In the genomic region with DNA sequence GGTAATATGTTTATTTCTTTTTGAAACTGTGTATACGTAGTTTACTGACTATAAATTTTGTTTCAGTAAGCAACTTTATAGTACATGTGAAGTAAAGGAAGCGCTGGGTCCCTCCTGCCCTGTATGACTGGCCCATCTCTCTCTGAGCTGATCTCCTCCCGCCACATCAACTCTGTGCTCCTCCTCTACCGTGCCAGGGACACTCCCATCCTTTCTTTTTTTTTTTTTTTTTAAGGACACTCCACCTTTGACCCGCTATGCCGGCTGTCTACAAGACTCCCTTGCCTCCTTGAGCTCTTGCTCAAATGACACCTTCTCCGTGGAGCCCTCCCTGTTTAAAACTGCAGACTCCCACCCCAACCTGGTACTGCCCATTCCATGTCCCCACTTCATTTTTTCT, we compare ENCODE assay signal across 15 cellular contexts. TPM values are rescaled to one million over a fixed set of nuclear protein-coding genes. Genes with fewer than 3 reads are reported as not detected.
DNase-seq lines count a peak whose midpoint lies in the region; ATAC-seq and TF ChIP-seq lines count a peak whose summit lies in the region.
"Had no signal": no experiment of that assay in that cellular context is flagged by ENCODE, and none has a peak within 500 bp of the region (broad histone marks: within the 10 kb centered on the region; RNA-seq: fewer than 3 reads in every experiment).

No MANE protein-coding gene starts in this region.

- H3K27ac ChIP-seq in KOPT-K1 (ENCODE audit: low read depth, low read length, poor library complexity, severe bottlenecking) (peak overlapping the region; percentile 36), stomach (peak overlapping the region in 3 of 5 donors; percentile 30 to 72 (median 64))
- H3K27ac ChIP-seq: heart right ventricle, KMS-11 had no signal

- DNase-seq in activated naive CD4-positive, alpha-beta T cell treated with Interleukin-2 at 50 U/mL for 16 hours: no peak
- no peak for DNase-seq in activated T-helper 2 cell treated with anti-CD3 and anti-CD28 coated beads, Interferon-gamma antibody, Interleukin-2, Interleukin-4, amounts not matched to agents 10 μg/mL and 5 μg/mL and 100 μg/mL, durations not matched to agents 14 hours and 24 hours and 36 hours (ENCODE audit: low spot score)
- DNase-seq in stomach: no peak
- DNase-seq in activated CD8-positive, alpha-beta memory T cell treated with anti-CD3 and anti-CD28 coated beads, Interleukin-2, amount 10 ng/mL, durations not matched to agents 7 days and 5 days: no peak
- DNase-seq: activated CD4-positive, alpha-beta T cell treated with anti-CD3 and anti-CD28 coated beads for 4 hours; activated CD8-positive, alpha-beta memory T cell treated with anti-CD3 and anti-CD28 coated beads, Interleukin-2, amount 50 U/mL, for 48 hours; heart right ventricle; NCI-H1694 treated with DMSO at 0.1 percent for 48 hours; right lobe of liver; uterus had no signal

- CTCF ChIA-PET in activated CD8-positive, alpha-beta memory T cell treated with anti-CD3 and anti-CD28 coated beads, Interleukin-2, amount 10 ng/mL, durations not matched to agents 7 days and 5 days (lab: Charles Lee): no interaction called here

- no peak for TF ChIP-seq CTCF in stomach (IDR thresholded peaks at IDR 0.05)

- ATAC-seq in activated CD8-positive, alpha-beta memory T cell treated with anti-CD3 and anti-CD28 coated beads, Interleukin-2, amount 10 ng/mL, durations not matched to agents 7 days and 5 days: no peak
- ATAC-seq in HG03039 (IDR thresholded peaks at IDR 0.05; ENCODE audit: unreplicated experiment): no peak
- ATAC-seq: heart right ventricle, right lobe of liver had no signal

- H3K36me3 Mint-ChIP-seq in activated naive CD4-positive, alpha-beta T cell treated with anti-CD3 and anti-CD28 coated beads, Interleukin-2, amount 50 U/mL, for 24 hours: peaks cover 10% of the 10 kb centered on the region
- peaks cover 86% of the 10 kb centered on the region for H3K36me3 Mint-ChIP-seq in activated T-helper 2 cell treated with anti-CD3 and anti-CD28 coated beads, Interferon-gamma antibody, Interleukin-2, Interleukin-4, amounts not matched to agents 10 μg/mL and 5 μg/mL and 100 μg/mL, durations not matched to agents 14 hours and 24 hours and 36 hours (ENCODE audit: low read depth)
- H3K36me3 Mint-ChIP-seq in activated CD8-positive, alpha-beta memory T cell treated with anti-CD3 and anti-CD28 coated beads, Interleukin-2, amount 10 ng/mL, durations not matched to agents 7 days and 5 days: peaks cover 34% of the 10 kb centered on the region

- H3K27ac Mint-ChIP-seq in activated naive CD4-positive, alpha-beta T cell treated with anti-CD3 and anti-CD28 coated beads, Interleukin-2, amount 50 U/mL, for 24 hours: peak overlapping the region; percentile 46
- H3K27ac Mint-ChIP-seq in activated T-helper 2 cell treated with anti-CD3 and anti-CD28 coated beads, Interferon-gamma antibody, Interleukin-2, Interleukin-4, amounts not matched to agents 10 μg/mL and 5 μg/mL and 100 μg/mL, durations not matched to agents 14 hours and 24 hours and 36 hours: peak overlapping the region; percentile 60
- no peak overlapping the region for H3K27ac Mint-ChIP-seq in activated CD8-positive, alpha-beta memory T cell treated with anti-CD3 and anti-CD28 coated beads, Interleukin-2, amount 10 ng/mL, durations not matched to agents 7 days and 5 days
- H3K27ac Mint-ChIP-seq: activated naive CD8-positive, alpha-beta T cell had no signal

- TF ChIP-seq EP300 in stomach (IDR thresholded peaks at IDR 0.05): no peak

- 66 to 84% (median 73%) methylated on average over 7 of the region's 7 CpGs for WGBS in stomach, 5 donors

- no peak overlapping the region for H3K4me3 ChIP-seq in stomach
- H3K4me3 ChIP-seq: heart right ventricle, right lobe of liver, uterus had no signal

- no peak for TF ChIP-seq POLR2A in stomach (IDR thresholded peaks at IDR 0.05)

- peaks cover 62% of the 10 kb centered on the region for H3K4me1 Mint-ChIP-seq in activated naive CD4-positive, alpha-beta T cell treated with anti-CD3 and anti-CD28 coated beads, Interleukin-2, amount 50 U/mL, for 24 hours
- peaks cover 72% of the 10 kb centered on the region for H3K4me1 Mint-ChIP-seq in activated T-helper 2 cell treated with anti-CD3 and anti-CD28 coated beads, Interferon-gamma antibody, Interleukin-2, Interleukin-4, amounts not matched to agents 10 μg/mL and 5 μg/mL and 100 μg/mL, durations not matched to agents 14 hours and 24 hours and 36 hours (ENCODE audit: low read depth)
- peaks cover 52% of the 10 kb centered on the region for H3K4me1 Mint-ChIP-seq in activated CD8-positive, alpha-beta memory T cell treated with anti-CD3 and anti-CD28 coated beads, Interleukin-2, amount 10 ng/mL, durations not matched to agents 7 days and 5 days

- no peaks in the 10 kb centered on the region for H3K27me3 ChIP-seq in stomach
- H3K27me3 ChIP-seq: heart right ventricle, right lobe of liver, uterus had no signal

- intact Hi-C loops in activated T-helper 2 cell treated with anti-CD3 and anti-CD28 coated beads, Interferon-gamma antibody, Interleukin-2, Interleukin-4, amounts not matched to agents 10 μg/mL and 5 μg/mL and 100 μg/mL, durations not matched to agents 14 hours and 24 hours and 36 hours (cut with micrococcal nuclease): no loop called here
- intact Hi-C loops in stomach (cut with DNase I; ENCODE audit: low total_unique reads): no loop called here

- H3K36me3 ChIP-seq in KOPT-K1 (ENCODE audit: insufficient read depth, low read length): peaks cover 23% of the 10 kb centered on the region
- H3K36me3 ChIP-seq in stomach: peaks cover 10 to 40% (median 25%) of the 10 kb centered on the region in 4 donors
- H3K36me3 ChIP-seq: uterus had no signal

- no peaks in the 10 kb centered on the region for H3K9me3 Mint-ChIP-seq in activated naive CD4-positive, alpha-beta T cell treated with anti-CD3 and anti-CD28 coated beads, Interleukin-2, amount 50 U/mL, for 24 hours
- no peaks in the 10 kb centered on the region for H3K9me3 Mint-ChIP-seq in activated T-helper 2 cell treated with anti-CD3 and anti-CD28 coated beads, Interferon-gamma antibody, Interleukin-2, Interleukin-4, amounts not matched to agents 10 μg/mL and 5 μg/mL and 100 μg/mL, durations not matched to agents 14 hours and 24 hours and 36 hours
- H3K9me3 Mint-ChIP-seq in activated CD8-positive, alpha-beta memory T cell treated with anti-CD3 and anti-CD28 coated beads, Interleukin-2, amount 10 ng/mL, durations not matched to agents 7 days and 5 days (ENCODE audit: low read depth): no peaks in the 10 kb centered on the region

- H3K27me3 Mint-ChIP-seq in activated naive CD4-positive, alpha-beta T cell treated with anti-CD3 and anti-CD28 coated beads, Interleukin-2, amount 50 U/mL, for 24 hours: no peaks in the 10 kb centered on the region
- H3K27me3 Mint-ChIP-seq in activated T-helper 2 cell treated with anti-CD3 and anti-CD28 coated beads, Interferon-gamma antibody, Interleukin-2, Interleukin-4, amounts not matched to agents 10 μg/mL and 5 μg/mL and 100 μg/mL, durations not matched to agents 14 hours and 24 hours and 36 hours (ENCODE audit: low read depth): no peaks in the 10 kb centered on the region
- no peaks in the 10 kb centered on the region for H3K27me3 Mint-ChIP-seq in activated CD8-positive, alpha-beta memory T cell treated with anti-CD3 and anti-CD28 coated beads, Interleukin-2, amount 10 ng/mL, durations not matched to agents 7 days and 5 days
- H3K27me3 Mint-ChIP-seq: activated naive CD8-positive, alpha-beta T cell had no signal

- no peak overlapping the region for H3K4me3 Mint-ChIP-seq in activated naive CD4-positive, alpha-beta T cell treated with anti-CD3 and anti-CD28 coated beads, Interleukin-2, amount 50 U/mL, for 24 hours
- H3K4me3 Mint-ChIP-seq in activated T-helper 2 cell treated with anti-CD3 and anti-CD28 coated beads, Interferon-gamma antibody, Interleukin-2, Interleukin-4, amounts not matched to agents 10 μg/mL and 5 μg/mL and 100 μg/mL, durations not matched to agents 14 hours and 24 hours and 36 hours (ENCODE audit: low read depth): no peak overlapping the region
- H3K4me3 Mint-ChIP-seq in activated CD8-positive, alpha-beta memory T cell treated with anti-CD3 and anti-CD28 coated beads, Interleukin-2, amount 10 ng/mL, durations not matched to agents 7 days and 5 days: no peak overlapping the region
- H3K4me3 Mint-ChIP-seq: activated naive CD8-positive, alpha-beta T cell had no signal

- H3K9me3 ChIP-seq in KOPT-K1 (ENCODE audit: insufficient read depth, low read length, poor library complexity, severe bottlenecking): no peaks in the 10 kb centered on the region
- no peaks in the 10 kb centered on the region for H3K9me3 ChIP-seq in stomach
- H3K9me3 ChIP-seq: heart right ventricle, right lobe of liver, uterus had no signal

- peaks cover 15 to 80% (median 57%) of the 10 kb centered on the region in 4 donors for H3K4me1 ChIP-seq in stomach

RNA-seq across cellular contexts. Expression of gene ERN1, which starts 35.5 kb away (rescaled TPM):
- 91.0 and 93.4 TPM in 2 replicates for total RNA-seq in activated T-helper 2 cell treated with anti-CD3 and anti-CD28 coated beads, Interferon-gamma antibody, Interleukin-2, Interleukin-4, amounts not matched to agents 10 μg/mL and 5 μg/mL and 100 μg/mL, durations not matched to agents 14 hours and 24 hours and 36 hours
- 10 to 100 TPM; 23.7 to 76.4 (median 33.8) TPM for total RNA-seq in stomach
- polyA plus RNA-seq in stomach: 1 to 10 TPM; 4.1 to 6.4 (median 6.1) TPM
- total RNA-seq in activated CD8-positive, alpha-beta memory T cell treated with anti-CD3 and anti-CD28 coated beads, Interleukin-2, amount 10 ng/mL, durations not matched to agents 7 days and 5 days: 10 to 100 TPM; 21.7 to 22.9 TPM
